In the genomic region with DNA sequence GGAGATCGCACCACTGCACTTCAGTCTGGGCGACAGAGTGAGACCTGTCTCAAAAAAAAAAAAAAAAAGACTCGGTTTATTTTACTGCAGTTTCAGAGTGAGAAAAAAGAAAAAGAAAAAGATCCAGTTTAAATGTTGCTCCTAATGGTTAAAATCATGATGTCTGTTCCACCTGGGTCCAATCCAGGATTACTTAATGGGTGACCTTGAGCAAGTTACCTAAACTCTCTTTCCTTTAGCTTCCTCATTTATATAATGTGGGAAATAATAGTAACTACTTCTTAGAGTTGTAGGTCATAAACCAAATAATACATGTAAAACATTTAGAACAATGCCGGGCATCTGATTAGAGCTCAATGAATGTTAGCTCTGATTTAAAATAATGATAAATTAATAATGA, we compare ENCODE assay signal across 20 cellular contexts.
"Had no signal": no experiment of that assay in that cellular context is flagged by ENCODE, and none has a peak within 500 bp of the region (broad histone marks: within the 10 kb centered on the region; RNA-seq: fewer than 3 reads in every experiment).

No MANE protein-coding gene starts in this region.

- H3K9me3 ChIP-seq: SJSA1 had no signal

- H3K4me3 ChIP-seq: SJSA1, SK-N-MC had no signal

- H3K27me3 ChIP-seq: SJSA1 had no signal

- H3K36me3 ChIP-seq: SJSA1 had no signal

- FAIRE-seq: HTR-8/SVneo, RCC 7860 had no signal

- DNase-seq: KBM-7, NCI-H1092 treated with DMSO at 0.1 percent for 48 hours, NCI-H1436, NCI-H187, NCI-H2029, NCI-H2081 treated with DMSO at 0.1 percent for 48 hours, NCI-H2171, NCI-H226, NCI-H446, NCI-H510A, NCI-H524 treated with DMSO at 0.1 percent for 48 hours, NCI-H69, NCI-H774, Right ventricle myocardium superior, RPMI8226, SIG-M5 had no signal

- H3K27ac ChIP-seq: SJSA1, SK-N-MC had no signal
